Comparison of ENCODE assay signal across 23 cellular contexts in the genomic region with DNA sequence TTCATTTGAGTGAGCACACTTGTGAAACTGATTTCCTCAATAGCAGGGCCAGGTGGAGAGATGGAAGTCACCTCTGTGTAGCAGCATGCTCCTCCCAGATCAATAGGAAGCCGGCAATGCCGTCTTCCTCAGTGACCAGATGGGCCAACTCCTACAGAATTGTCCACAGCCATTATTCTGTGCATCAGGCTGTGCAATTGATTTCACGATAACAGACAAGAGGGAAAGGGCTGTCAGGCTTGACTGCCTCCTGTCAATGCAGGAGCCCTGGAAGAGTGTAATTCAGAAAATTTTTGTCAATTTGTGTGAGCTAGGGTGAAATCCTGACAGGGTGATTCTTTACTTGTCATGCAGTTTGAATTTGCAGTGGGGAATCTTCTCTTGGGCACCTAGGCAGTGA.
"Had no signal": no experiment of that assay in that cellular context is flagged by ENCODE, and none has a peak within 500 bp of the region (broad histone marks: within the 10 kb centered on the region; RNA-seq: fewer than 3 reads in every experiment).

No MANE protein-coding gene starts in this region.

- H3K27ac Mint-ChIP-seq: activated CD4-positive, alpha-beta T cell treated with anti-CD3 and anti-CD28 coated beads for 36 hours; activated naive CD8-positive, alpha-beta T cell; dendritic cell treated with granulocyte-macrophage colony-stimulating factor and Interleukin-4, amounts not matched to agents 40 ng/mL and 50 ng/mL, for 4 days; naive thymus-derived CD8-positive, alpha-beta T cell had no signal

- H3K4me1 Mint-ChIP-seq: activated CD4-positive, alpha-beta T cell treated with anti-CD3 and anti-CD28 coated beads for 36 hours; central memory CD8-positive, alpha-beta T cell; naive thymus-derived CD8-positive, alpha-beta T cell had no signal

- H3K27ac ChIP-seq: esophagus muscularis mucosa, foreskin keratinocyte, heart right ventricle, left lung, lower lobe of right lung, skin epidermis, testis had no signal

- H3K4me3 ChIP-seq: esophagus muscularis mucosa, heart right ventricle, left lung, lower lobe of right lung, skin epidermis, testis had no signal

- H3K36me3 ChIP-seq: esophagus muscularis mucosa, heart right ventricle, left lung, lower lobe of right lung had no signal

- DNase-seq: activated CD4-positive, alpha-beta T cell treated with anti-CD3 and anti-CD28 coated beads for 36 hours; activated CD4-positive, alpha-beta T cell treated with anti-CD3 and anti-CD28 coated beads, Interleukin-2, amount 50 U/mL, for 4 hours; activated CD4-positive, CD25-positive, alpha-beta regulatory T cell; activated effector memory CD4-positive, alpha-beta T cell treated with Interleukin-2 at 50 U/mL for 16 hours; activated naive CD4-positive, alpha-beta T cell treated with Interleukin-2 at 50 U/mL for 16 hours; activated T-cell treated with anti-CD3 and anti-CD28 coated beads for 4 hours; anterior cingulate cortex; foreskin keratinocyte; heart right ventricle; left lung; lower lobe of right lung; mesenchymal stem cell; naive thymus-derived CD8-positive, alpha-beta T cell; stimulated activated CD4-positive, alpha-beta T cell treated with anti-CD3 and anti-CD28 coated beads, Interleukin-12 subunit alpha, Interleukin-12 subunit beta, amount 100 ng/mL, for 4 hours; stimulated activated CD4-positive, alpha-beta T cell treated with anti-CD3 and anti-CD28 coated beads, Interleukin-4, amount 100 ng/mL, for 1 hour; stimulated activated naive CD8-positive, alpha-beta T cell treated with anti-CD3 and anti-CD28 coated beads, Interleukin-15, Interleukin-2, amounts not matched to agents 100 U/mL and 50 U/mL, for 24 hours; testis; trophoblast cell had no signal

- H3K4me3 Mint-ChIP-seq: activated CD4-positive, alpha-beta T cell treated with anti-CD3 and anti-CD28 coated beads for 36 hours; activated naive CD8-positive, alpha-beta T cell; central memory CD8-positive, alpha-beta T cell; dendritic cell treated with granulocyte-macrophage colony-stimulating factor and Interleukin-4, amounts not matched to agents 40 ng/mL and 50 ng/mL, for 4 days; naive thymus-derived CD8-positive, alpha-beta T cell had no signal

- H3K27me3 ChIP-seq: esophagus muscularis mucosa, foreskin keratinocyte, heart right ventricle, left lung, testis had no signal

- H3K27me3 Mint-ChIP-seq: activated CD4-positive, alpha-beta T cell treated with anti-CD3 and anti-CD28 coated beads for 36 hours; activated naive CD8-positive, alpha-beta T cell; central memory CD8-positive, alpha-beta T cell; dendritic cell treated with granulocyte-macrophage colony-stimulating factor and Interleukin-4, amounts not matched to agents 40 ng/mL and 50 ng/mL, for 4 days; naive thymus-derived CD8-positive, alpha-beta T cell had no signal

- H3K36me3 Mint-ChIP-seq: activated naive CD8-positive, alpha-beta T cell; naive thymus-derived CD8-positive, alpha-beta T cell had no signal

- H3K9me3 ChIP-seq: esophagus muscularis mucosa, lower lobe of right lung, testis had no signal

- H3K4me1 ChIP-seq: esophagus muscularis mucosa, foreskin keratinocyte, heart right ventricle, left lung, lower lobe of right lung, testis had no signal
